Comparison of ENCODE assay signal across 3 cellular contexts in the genomic region with DNA sequence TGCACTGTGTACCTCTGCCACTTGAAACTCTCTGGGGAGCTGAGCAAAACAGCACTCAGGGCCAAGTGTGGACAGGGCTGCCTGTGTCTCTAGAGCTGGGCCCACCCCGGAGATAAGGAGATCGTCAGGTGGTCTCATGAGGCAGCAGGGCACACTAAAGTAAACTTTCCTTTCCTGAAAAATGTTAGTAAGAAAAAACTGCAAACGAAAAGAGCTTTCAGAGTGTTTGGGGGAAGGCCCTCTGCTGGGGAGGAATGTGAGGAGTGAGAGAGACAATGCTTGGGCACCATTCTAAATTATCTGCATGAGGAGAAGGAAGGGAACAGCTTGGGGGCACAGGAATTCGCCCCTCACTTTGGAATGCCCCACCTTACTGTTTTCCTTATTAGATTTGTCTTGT.
TF ChIP-seq lines count a peak whose summit lies in the region.

No MANE protein-coding gene starts in this region.

TF ChIP-seq in liver, 16 proteins besides CTCF, POLR2A, EP300 and RAD21:
- TF ChIP-seq TAF1 (conservative IDR thresholded peaks at IDR 0.05) (no peak), EGR1 (IDR thresholded peaks at IDR 0.05; ENCODE audit: low read depth in 2 of 2) (no peak), HNF4A (conservative IDR thresholded peaks at IDR 0.05) (no peak), YY1 (IDR thresholded peaks at IDR 0.05) (no peak), SP1 (IDR thresholded peaks at IDR 0.05) (no peak), FOXA1 (IDR thresholded peaks at IDR 0.05) (no peak), RXRA (IDR thresholded peaks at IDR 0.05) (no peak), HNF4G (IDR thresholded peaks at IDR 0.05) (no peak), NR2F2 (IDR thresholded peaks at IDR 0.05) (no peak), GABPA (IDR thresholded peaks at IDR 0.05 in 1 of 2, conservative IDR thresholded peaks at IDR 0.05 in 1 of 2) (no peak), FOXA2 (IDR thresholded peaks at IDR 0.05) (no peak), JUND (IDR thresholded peaks at IDR 0.05) (no peak)
- TF ChIP-seq, protein P1, sequence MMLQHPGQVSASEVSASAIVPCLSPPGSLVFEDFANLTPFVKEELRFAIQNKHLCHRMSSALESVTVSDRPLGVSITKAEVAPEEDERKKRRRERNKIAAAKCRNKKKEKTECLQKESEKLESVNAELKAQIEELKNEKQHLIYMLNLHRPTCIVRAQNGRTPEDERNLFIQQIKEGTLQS (IDR thresholded peaks at IDR 0.05), result no peak
- TF ChIP-seq, protein P2, sequence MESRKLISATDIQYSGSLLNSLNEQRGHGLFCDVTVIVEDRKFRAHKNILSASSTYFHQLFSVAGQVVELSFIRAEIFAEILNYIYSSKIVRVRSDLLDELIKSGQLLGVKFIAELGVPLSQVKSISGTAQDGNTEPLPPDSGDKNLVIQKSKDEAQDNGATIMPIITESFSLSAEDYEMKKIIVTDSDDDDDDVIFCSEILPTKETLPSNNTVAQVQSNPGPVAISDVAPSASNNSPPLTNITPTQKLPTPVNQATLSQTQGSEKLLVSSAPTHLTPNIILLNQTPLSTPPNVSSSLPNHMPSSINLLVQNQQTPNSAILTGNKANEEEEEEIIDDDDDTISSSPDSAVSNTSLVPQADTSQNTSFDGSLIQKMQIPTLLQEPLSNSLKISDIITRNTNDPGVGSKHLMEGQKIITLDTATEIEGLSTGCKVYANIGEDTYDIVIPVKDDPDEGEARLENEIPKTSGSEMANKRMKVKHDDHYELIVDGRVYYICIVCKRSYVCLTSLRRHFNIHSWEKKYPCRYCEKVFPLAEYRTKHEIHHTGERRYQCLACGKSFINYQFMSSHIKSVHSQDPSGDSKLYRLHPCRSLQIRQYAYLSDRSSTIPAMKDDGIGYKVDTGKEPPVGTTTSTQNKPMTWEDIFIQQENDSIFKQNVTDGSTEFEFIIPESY (IDR thresholded peaks at IDR 0.05), result no peak
- TF ChIP-seq, protein P3, sequence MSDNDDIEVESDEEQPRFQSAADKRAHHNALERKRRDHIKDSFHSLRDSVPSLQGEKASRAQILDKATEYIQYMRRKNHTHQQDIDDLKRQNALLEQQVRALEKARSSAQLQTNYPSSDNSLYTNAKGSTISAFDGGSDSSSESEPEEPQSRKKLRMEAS (IDR thresholded peaks at IDR 0.05), result no peak
- TF ChIP-seq, protein P4, sequence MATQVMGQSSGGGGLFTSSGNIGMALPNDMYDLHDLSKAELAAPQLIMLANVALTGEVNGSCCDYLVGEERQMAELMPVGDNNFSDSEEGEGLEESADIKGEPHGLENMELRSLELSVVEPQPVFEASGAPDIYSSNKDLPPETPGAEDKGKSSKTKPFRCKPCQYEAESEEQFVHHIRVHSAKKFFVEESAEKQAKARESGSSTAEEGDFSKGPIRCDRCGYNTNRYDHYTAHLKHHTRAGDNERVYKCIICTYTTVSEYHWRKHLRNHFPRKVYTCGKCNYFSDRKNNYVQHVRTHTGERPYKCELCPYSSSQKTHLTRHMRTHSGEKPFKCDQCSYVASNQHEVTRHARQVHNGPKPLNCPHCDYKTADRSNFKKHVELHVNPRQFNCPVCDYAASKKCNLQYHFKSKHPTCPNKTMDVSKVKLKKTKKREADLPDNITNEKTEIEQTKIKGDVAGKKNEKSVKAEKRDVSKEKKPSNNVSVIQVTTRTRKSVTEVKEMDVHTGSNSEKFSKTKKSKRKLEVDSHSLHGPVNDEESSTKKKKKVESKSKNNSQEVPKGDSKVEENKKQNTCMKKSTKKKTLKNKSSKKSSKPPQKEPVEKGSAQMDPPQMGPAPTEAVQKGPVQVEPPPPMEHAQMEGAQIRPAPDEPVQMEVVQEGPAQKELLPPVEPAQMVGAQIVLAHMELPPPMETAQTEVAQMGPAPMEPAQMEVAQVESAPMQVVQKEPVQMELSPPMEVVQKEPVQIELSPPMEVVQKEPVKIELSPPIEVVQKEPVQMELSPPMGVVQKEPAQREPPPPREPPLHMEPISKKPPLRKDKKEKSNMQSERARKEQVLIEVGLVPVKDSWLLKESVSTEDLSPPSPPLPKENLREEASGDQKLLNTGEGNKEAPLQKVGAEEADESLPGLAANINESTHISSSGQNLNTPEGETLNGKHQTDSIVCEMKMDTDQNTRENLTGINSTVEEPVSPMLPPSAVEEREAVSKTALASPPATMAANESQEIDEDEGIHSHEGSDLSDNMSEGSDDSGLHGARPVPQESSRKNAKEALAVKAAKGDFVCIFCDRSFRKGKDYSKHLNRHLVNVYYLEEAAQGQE (IDR thresholded peaks at IDR 0.05), result no peak

TF ChIP-seq in HepG2, 621 proteins besides CTCF, POLR2A, EP300 and RAD21:
- TF ChIP-seq ZNF841 (CRISPR knock-in tag; IDR thresholded peaks at IDR 0.05; ENCODE audit: borderline replicate concordance), result no peak

TF ChIP-seq in WTC11, 78 proteins besides CTCF, POLR2A, EP300 and RAD21:
- TF ChIP-seq ESRRA (CRISPR knock-in tag; IDR thresholded peaks at IDR 0.05; ENCODE audit: borderline replicate concordance) (no peak), SOX15 (CRISPR knock-in tag; IDR thresholded peaks at IDR 0.05) (no peak), TEAD1 (CRISPR knock-in tag; IDR thresholded peaks at IDR 0.05) (no peak), ZNF671 (CRISPR knock-in tag; IDR thresholded peaks at IDR 0.05) (no peak), ZNF138 (CRISPR knock-in tag; conservative IDR thresholded peaks at IDR 0.05) (no peak), MYBL2 (CRISPR knock-in tag; IDR thresholded peaks at IDR 0.05) (no peak)
